8 cellular contexts compared by ENCODE assay signal in genomic region chr10:107409517-107409916, GRCh38.
DNase-seq lines count a peak whose midpoint lies in the region; ATAC-seq and TF ChIP-seq lines count a peak whose summit lies in the region.

No MANE protein-coding gene starts in this region.

- TF ChIP-seq RAD21 in HCT116 (IDR thresholded peaks at IDR 0.05; ENCODE audit: low read depth), result no peak

- no peaks in the 10 kb centered on the region for H3K27me3 ChIP-seq in HCT116 (ENCODE audit: insufficient read depth, low read length)
- no peaks in the 10 kb centered on the region for H3K27me3 ChIP-seq in SJCRH30
- H3K27me3 ChIP-seq in left lung, result no peaks in the 10 kb centered on the region

- in situ Hi-C loops in G401 (cut with HindIII; ENCODE audit: low sequenced_read_pairs), result no loop called here

- H3K36me3 ChIP-seq in HCT116 (ENCODE audit: control insufficient read depth in 1 of 2, insufficient read depth in 2 of 2, low read length in 2 of 2) (no peaks in the 10 kb centered on the region), SJCRH30 (no peaks in the 10 kb centered on the region), left lung (no peaks in the 10 kb centered on the region)

- no peaks in the 10 kb centered on the region for H3K79me2 ChIP-seq in HCT116 (ENCODE audit: insufficient read depth, low read length)

- RAD21 ChIA-PET in HCT116 (lab: Charles Lee; ENCODE audit: low non-redundant PET in 1 of 2, low total read pairs in 2 of 2, uncharacterized antibody in 2 of 2, unreplicated experiment in 2 of 2), result no interaction called here

- H3K4me1 ChIP-seq in HCT116 (ENCODE audit: control insufficient read depth in 1 of 2, insufficient read depth in 2 of 2, low read length in 2 of 2) (no peaks in the 10 kb centered on the region), SJCRH30 (no peaks in the 10 kb centered on the region), left lung (no peaks in the 10 kb centered on the region)

- BruUV-seq in HCT116 (replicated peaks; lab: Mats Ljungman, UMichigan), result no TSS peak

- intact Hi-C loops in HCT116 (cut with micrococcal nuclease), result no loop called here
- intact Hi-C loops in left lung (cut with DNase I), result no loop called here

- H3K27ac ChIP-seq in HCT116 (ENCODE audit: low read depth, low read length), result no peak overlapping the region
- no peak overlapping the region for H3K27ac ChIP-seq in SJCRH30
- no peak overlapping the region for H3K27ac ChIP-seq in left lung

- POLR2A ChIA-PET in HCT116 (lab: Charles Lee), result no interaction called here

- no peaks in the 10 kb centered on the region for H4K20me1 ChIP-seq in HCT116 (ENCODE audit: insufficient read depth)

- DNase-seq in G401 (ENCODE audit: low spot score) (peak; percentile 11), HCT116 (ENCODE audit: low read depth, low spot score) (no peak), SJCRH30 (peak; percentile 32 to 72), left lung (no peak), epidermal melanocyte (ENCODE audit: insufficient read length, low spot score) (no peak)
- no peak for DNase-seq in stimulated activated naive CD4-positive, alpha-beta T cell treated with Interleukin-2 at 50 U/mL for 16 hours (lab: John Stamatoyannopoulos, UW)

- H3K9me3 ChIP-seq in HCT116 (ENCODE audit: control insufficient read depth in 1 of 2, insufficient read depth in 1 of 2, low read depth in 1 of 2, low read length in 2 of 2) (peaks cover 29 to 43% of the 10 kb centered on the region in 2 experiments; a peak in 2 of 4 replicates), SJCRH30 (replicated peaks) (no peaks in the 10 kb centered on the region), left lung (no peaks in the 10 kb centered on the region)

- TF ChIP-seq CTCF in HCT116 (IDR thresholded peaks at IDR 0.05 in 2 of 3, conservative IDR thresholded peaks at IDR 0.05 in 1 of 3; ENCODE audit: borderline replicate concordance in 1 of 3, insufficient read depth in 1 of 3, low read depth in 2 of 3, low read length in 2 of 3), result peak in 2 of 3 experiments; percentile 4 to 13; a peak in 1 of 6 replicates
- TF ChIP-seq CTCF in left lung (IDR thresholded peaks at IDR 0.05), result no peak

- H2AFZ ChIP-seq in HCT116 (ENCODE audit: low read depth, low read length, poor library complexity, severe bottlenecking), result no peak overlapping the region

- H3K4me2 ChIP-seq in HCT116 (ENCODE audit: low read length), result no peak overlapping the region

- TF ChIP-seq POLR2A in HCT116 (IDR thresholded peaks at IDR 0.05; ENCODE audit: borderline replicate concordance, extremely low read depth, insufficient read depth, insufficient read length), result no peak

- H3K9ac ChIP-seq in HCT116 (ENCODE audit: low read length), result no peak overlapping the region

- ATAC-seq in HCT116, result no peak
- peak; percentile 52 for ATAC-seq in left lung
- ATAC-seq in HG03025 (IDR thresholded peaks at IDR 0.05; ENCODE audit: low FRiP score, unreplicated experiment), result no peak
- ATAC-seq in HG02970 (IDR thresholded peaks at IDR 0.05; ENCODE audit: low FRiP score, unreplicated experiment), result no peak

- CTCF ChIA-PET in HCT116 (lab: Charles Lee), result no interaction called here

- H3K4me3 ChIP-seq in HCT116 (replicated peaks in 1 of 2; ENCODE audit: low read depth in 1 of 2, low read length in 2 of 2), result no peak overlapping the region
- no peak overlapping the region for H3K4me3 ChIP-seq in SJCRH30
- H3K4me3 ChIP-seq in left lung, result no peak overlapping the region

- H3K9me2 ChIP-seq in HCT116 (ENCODE audit: insufficient read depth), result no peaks in the 10 kb centered on the region

TF ChIP-seq in HCT116, 20 proteins besides CTCF, POLR2A, EP300 and RAD21:
- no peak for TF ChIP-seq ELF1 (IDR thresholded peaks at IDR 0.05; ENCODE audit: borderline replicate concordance, low read depth)
- no peak for TF ChIP-seq EGR1 (IDR thresholded peaks at IDR 0.05; ENCODE audit: low read depth)
- TF ChIP-seq JUND (IDR thresholded peaks at IDR 0.05), result no peak

Comparison
In these comparisons a context has a peak if more than half of its experiments do, and no peak if none do; other contexts are left out.
1. DNase-seq: peak in G401 (single experiment) and SJCRH30 (2 of 2); none in HCT116 (single experiment), left lung (0 of 2), epidermal melanocyte (single experiment) and stimulated activated naive CD4-positive, alpha-beta T cell treated with Interleukin-2 at 50 U/mL for 16 hours (single experiment).
2. CTCF ChIP-seq: peak in HCT116 (2 of 3); none in left lung (0 of 2).